1 cellular context compared by ENCODE assay signal in the genomic region with DNA sequence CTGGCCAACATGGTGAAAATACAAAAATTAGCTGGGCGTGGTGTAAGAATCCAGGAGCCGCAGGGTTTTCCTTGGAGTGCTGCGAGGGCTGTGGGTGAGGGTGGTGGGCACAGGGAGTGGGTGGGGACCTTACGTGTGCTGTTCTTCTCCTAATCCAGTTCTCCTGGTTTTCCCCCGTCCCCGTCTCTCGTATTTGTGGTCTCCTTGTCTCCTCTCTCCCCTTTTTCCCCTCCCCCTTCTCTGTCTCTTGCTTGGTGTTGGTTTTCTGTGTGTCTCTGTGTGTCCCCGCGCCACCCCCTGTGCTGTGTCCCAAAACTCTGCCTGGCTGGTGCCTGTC.
TF ChIP-seq lines count a peak whose summit lies in the region.

No MANE protein-coding gene starts in this region.

TF ChIP-seq in HepG2, 621 proteins besides CTCF, POLR2A, EP300 and RAD21:
- TF ChIP-seq, protein P1, sequence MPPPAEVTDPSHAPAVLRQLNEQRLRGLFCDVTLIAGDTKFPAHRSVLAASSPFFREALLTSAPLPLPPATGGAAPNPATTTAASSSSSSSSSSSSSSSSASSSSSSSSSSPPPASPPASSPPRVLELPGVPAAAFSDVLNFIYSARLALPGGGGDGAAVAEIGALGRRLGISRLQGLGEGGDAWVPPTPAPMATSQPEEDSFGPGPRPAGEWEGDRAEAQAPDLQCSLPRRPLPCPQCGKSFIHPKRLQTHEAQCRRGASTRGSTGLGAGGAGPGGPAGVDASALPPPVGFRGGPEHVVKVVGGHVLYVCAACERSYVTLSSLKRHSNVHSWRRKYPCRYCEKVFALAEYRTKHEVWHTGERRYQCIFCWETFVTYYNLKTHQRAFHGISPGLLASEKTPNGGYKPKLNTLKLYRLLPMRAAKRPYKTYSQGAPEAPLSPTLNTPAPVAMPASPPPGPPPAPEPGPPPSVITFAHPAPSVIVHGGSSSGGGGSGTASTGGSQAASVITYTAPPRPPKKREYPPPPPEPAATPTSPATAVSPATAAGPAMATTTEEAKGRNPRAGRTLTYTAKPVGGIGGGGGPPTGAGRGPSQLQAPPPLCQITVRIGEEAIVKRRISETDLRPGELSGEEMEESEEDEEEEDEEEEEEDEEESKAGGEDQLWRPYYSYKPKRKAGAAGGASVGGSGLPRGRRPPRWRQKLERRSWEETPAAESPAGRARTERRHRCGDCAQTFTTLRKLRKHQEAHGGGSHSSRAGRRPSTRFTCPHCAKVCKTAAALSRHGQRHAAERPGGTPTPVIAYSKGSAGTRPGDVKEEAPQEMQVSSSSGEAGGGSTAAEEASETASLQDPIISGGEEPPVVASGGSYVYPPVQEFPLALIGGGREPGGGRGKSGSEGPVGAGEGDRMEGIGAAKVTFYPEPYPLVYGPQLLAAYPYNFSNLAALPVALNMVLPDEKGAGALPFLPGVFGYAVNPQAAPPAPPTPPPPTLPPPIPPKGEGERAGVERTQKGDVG (CRISPR knock-in tag; IDR thresholded peaks at IDR 0.05; ENCODE audit: borderline replicate concordance), result no peak
- TF ChIP-seq, protein P2, sequence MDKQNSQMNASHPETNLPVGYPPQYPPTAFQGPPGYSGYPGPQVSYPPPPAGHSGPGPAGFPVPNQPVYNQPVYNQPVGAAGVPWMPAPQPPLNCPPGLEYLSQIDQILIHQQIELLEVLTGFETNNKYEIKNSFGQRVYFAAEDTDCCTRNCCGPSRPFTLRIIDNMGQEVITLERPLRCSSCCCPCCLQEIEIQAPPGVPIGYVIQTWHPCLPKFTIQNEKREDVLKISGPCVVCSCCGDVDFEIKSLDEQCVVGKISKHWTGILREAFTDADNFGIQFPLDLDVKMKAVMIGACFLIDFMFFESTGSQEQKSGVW (CRISPR knock-in tag; IDR thresholded peaks at IDR 0.05; ENCODE audit: borderline replicate concordance), result no peak
- TF ChIP-seq GATAD1 (CRISPR knock-in tag; IDR thresholded peaks at IDR 0.05) (no peak), TOPORS (CRISPR knock-in tag; IDR thresholded peaks at IDR 0.05) (no peak), MEIS2 (CRISPR knock-in tag; IDR thresholded peaks at IDR 0.05) (no peak), ZNF605 (CRISPR knock-in tag; IDR thresholded peaks at IDR 0.05) (no peak), ZNF24 (IDR thresholded peaks at IDR 0.05) (no peak), ZZZ3 (CRISPR knock-in tag; IDR thresholded peaks at IDR 0.05; ENCODE audit: borderline replicate concordance) (no peak), MTA3 (CRISPR knock-in tag; IDR thresholded peaks at IDR 0.05) (no peak), HNRNPK (IDR thresholded peaks at IDR 0.05; ENCODE audit: low read depth, low read length, poor library complexity, severe bottlenecking) (no peak), MEIS1 (CRISPR knock-in tag; IDR thresholded peaks at IDR 0.05; ENCODE audit: borderline replicate concordance) (no peak), SP4 (CRISPR knock-in tag; IDR thresholded peaks at IDR 0.05) (no peak)
- TF ChIP-seq, protein P3, sequence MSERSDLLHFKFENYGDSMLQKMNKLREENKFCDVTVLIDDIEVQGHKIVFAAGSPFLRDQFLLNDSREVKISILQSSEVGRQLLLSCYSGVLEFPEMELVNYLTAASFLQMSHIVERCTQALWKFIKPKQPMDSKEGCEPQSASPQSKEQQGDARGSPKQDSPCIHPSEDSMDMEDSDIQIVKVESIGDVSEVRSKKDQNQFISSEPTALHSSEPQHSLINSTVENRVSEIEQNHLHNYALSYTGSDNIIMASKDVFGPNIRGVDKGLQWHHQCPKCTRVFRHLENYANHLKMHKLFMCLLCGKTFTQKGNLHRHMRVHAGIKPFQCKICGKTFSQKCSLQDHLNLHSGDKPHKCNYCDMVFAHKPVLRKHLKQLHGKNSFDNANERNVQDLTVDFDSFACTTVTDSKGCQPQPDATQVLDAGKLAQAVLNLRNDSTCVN (CRISPR knock-in tag; IDR thresholded peaks at IDR 0.05; ENCODE audit: borderline replicate concordance), result no peak
- TF ChIP-seq, protein P4, sequence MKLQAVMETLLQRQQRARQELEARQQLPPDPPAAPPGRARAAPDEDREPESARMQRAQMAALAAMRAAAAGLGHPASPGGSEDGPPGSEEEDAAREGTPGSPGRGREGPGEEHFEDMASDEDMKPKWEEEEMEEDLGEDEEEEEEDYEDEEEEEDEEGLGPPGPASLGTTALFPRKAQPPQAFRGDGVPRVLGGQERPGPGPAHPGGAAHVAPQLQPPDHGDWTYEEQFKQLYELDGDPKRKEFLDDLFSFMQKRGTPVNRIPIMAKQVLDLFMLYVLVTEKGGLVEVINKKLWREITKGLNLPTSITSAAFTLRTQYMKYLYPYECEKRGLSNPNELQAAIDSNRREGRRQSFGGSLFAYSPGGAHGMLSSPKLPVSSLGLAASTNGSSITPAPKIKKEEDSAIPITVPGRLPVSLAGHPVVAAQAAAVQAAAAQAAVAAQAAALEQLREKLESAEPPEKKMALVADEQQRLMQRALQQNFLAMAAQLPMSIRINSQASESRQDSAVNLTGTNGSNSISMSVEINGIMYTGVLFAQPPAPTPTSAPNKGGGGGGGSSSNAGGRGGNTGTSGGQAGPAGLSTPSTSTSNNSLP (IDR thresholded peaks at IDR 0.05; ENCODE audit: low read depth, low read length), result no peak
- TF ChIP-seq, protein P5, sequence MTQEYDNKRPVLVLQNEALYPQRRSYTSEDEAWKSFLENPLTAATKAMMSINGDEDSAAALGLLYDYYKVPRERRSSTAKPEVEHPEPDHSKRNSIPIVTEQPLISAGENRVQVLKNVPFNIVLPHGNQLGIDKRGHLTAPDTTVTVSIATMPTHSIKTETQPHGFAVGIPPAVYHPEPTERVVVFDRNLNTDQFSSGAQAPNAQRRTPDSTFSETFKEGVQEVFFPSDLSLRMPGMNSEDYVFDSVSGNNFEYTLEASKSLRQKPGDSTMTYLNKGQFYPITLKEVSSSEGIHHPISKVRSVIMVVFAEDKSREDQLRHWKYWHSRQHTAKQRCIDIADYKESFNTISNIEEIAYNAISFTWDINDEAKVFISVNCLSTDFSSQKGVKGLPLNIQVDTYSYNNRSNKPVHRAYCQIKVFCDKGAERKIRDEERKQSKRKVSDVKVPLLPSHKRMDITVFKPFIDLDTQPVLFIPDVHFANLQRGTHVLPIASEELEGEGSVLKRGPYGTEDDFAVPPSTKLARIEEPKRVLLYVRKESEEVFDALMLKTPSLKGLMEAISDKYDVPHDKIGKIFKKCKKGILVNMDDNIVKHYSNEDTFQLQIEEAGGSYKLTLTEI (CRISPR knock-in tag; conservative IDR thresholded peaks at IDR 0.05), result no peak
- TF ChIP-seq, protein P6, sequence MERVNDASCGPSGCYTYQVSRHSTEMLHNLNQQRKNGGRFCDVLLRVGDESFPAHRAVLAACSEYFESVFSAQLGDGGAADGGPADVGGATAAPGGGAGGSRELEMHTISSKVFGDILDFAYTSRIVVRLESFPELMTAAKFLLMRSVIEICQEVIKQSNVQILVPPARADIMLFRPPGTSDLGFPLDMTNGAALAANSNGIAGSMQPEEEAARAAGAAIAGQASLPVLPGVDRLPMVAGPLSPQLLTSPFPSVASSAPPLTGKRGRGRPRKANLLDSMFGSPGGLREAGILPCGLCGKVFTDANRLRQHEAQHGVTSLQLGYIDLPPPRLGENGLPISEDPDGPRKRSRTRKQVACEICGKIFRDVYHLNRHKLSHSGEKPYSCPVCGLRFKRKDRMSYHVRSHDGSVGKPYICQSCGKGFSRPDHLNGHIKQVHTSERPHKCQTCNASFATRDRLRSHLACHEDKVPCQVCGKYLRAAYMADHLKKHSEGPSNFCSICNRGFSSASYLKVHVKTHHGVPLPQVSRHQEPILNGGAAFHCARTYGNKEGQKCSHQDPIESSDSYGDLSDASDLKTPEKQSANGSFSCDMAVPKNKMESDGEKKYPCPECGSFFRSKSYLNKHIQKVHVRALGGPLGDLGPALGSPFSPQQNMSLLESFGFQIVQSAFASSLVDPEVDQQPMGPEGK (CRISPR knock-in tag; IDR thresholded peaks at IDR 0.05), result no peak
- TF ChIP-seq, protein P7, sequence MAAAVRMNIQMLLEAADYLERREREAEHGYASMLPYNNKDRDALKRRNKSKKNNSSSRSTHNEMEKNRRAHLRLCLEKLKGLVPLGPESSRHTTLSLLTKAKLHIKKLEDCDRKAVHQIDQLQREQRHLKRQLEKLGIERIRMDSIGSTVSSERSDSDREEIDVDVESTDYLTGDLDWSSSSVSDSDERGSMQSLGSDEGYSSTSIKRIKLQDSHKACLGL (CRISPR knock-in tag; IDR thresholded peaks at IDR 0.05), result no peak
- TF ChIP-seq, protein P8, sequence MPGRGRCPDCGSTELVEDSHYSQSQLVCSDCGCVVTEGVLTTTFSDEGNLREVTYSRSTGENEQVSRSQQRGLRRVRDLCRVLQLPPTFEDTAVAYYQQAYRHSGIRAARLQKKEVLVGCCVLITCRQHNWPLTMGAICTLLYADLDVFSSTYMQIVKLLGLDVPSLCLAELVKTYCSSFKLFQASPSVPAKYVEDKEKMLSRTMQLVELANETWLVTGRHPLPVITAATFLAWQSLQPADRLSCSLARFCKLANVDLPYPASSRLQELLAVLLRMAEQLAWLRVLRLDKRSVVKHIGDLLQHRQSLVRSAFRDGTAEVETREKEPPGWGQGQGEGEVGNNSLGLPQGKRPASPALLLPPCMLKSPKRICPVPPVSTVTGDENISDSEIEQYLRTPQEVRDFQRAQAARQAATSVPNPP (CRISPR knock-in tag; IDR thresholded peaks at IDR 0.05), result no peak
- TF ChIP-seq, protein P9, sequence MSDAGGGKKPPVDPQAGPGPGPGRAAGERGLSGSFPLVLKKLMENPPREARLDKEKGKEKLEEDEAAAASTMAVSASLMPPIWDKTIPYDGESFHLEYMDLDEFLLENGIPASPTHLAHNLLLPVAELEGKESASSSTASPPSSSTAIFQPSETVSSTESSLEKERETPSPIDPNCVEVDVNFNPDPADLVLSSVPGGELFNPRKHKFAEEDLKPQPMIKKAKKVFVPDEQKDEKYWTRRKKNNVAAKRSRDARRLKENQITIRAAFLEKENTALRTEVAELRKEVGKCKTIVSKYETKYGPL (CRISPR knock-in tag; IDR thresholded peaks at IDR 0.05), result no peak
- TF ChIP-seq, protein P10, sequence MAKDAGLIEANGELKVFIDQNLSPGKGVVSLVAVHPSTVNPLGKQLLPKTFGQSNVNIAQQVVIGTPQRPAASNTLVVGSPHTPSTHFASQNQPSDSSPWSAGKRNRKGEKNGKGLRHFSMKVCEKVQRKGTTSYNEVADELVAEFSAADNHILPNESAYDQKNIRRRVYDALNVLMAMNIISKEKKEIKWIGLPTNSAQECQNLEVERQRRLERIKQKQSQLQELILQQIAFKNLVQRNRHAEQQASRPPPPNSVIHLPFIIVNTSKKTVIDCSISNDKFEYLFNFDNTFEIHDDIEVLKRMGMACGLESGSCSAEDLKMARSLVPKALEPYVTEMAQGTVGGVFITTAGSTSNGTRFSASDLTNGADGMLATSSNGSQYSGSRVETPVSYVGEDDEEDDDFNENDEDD (CRISPR knock-in tag; IDR thresholded peaks at IDR 0.05; ENCODE audit: borderline replicate concordance), result no peak
